In genomic region chr12:53378705-53379388, GRCh38 we compare ENCODE assay signal across 9 cellular contexts. TPM values are rescaled to one million over a fixed set of nuclear protein-coding genes. Genes with fewer than 3 reads are reported as not detected.
A peak's percentile ranks its signal among the peaks of the same experiment; 100 is the strongest.
DNase-seq lines count a peak whose midpoint lies in the region; ATAC-seq, FAIRE-seq and TF ChIP-seq lines count a peak whose summit lies in the region.
"Had no signal": no experiment of that assay in that cellular context is flagged by ENCODE, and none has a peak within 500 bp of the region (broad histone marks: within the 10 kb centered on the region; RNA-seq: fewer than 3 reads in every experiment).

No MANE protein-coding gene starts in this region.

- peaks cover 32% of the 10 kb centered on the region for H3K4me1 Mint-ChIP-seq in activated CD8-positive, alpha-beta T cell treated with anti-CD3 and anti-CD28 coated beads, Interleukin-2, amount 10 ng/mL, durations not matched to agents 7 days and 5 days (ENCODE audit: low read depth)

- WGBS in A549 (ENCODE audit: missing lambda C conversion rate), result 20% methylated on average over 23 of the region's 23 CpGs

- no peak for TF ChIP-seq RAD21 in A549 (conservative IDR thresholded peaks at IDR 0.05 in 1 of 2, IDR thresholded peaks at IDR 0.05 in 1 of 2)

- TF ChIP-seq CTCF in A549 (IDR thresholded peaks at IDR 0.05), result no peak
- no peak for TF ChIP-seq CTCF in VCaP (conservative IDR thresholded peaks at IDR 0.05)

- H3K36me3 Mint-ChIP-seq in activated CD8-positive, alpha-beta T cell treated with anti-CD3 and anti-CD28 coated beads, Interleukin-2, amount 10 ng/mL, durations not matched to agents 7 days and 5 days (ENCODE audit: low read depth), result peaks cover 28% of the 10 kb centered on the region

- CTCF ChIA-PET in A549 (lab: Yijun Ruan, JAX), result interaction anchor here (0.6 to 12.7 kb wide), 9 partner anchors 12 to 54 kb away, joined by 3 to 199 read pairs (median 4); partner anchors contain the start of gene AMHR2
- CTCF ChIA-PET in activated CD8-positive, alpha-beta T cell treated with anti-CD3 and anti-CD28 coated beads, Interleukin-2, amount 10 ng/mL, durations not matched to agents 7 days and 5 days (lab: Charles Lee), result interaction anchor here (0.7 to 5.2 kb wide), 12 partner anchors 10 to 189 kb away, joined by 3 to 69 read pairs (median 5); partner anchors contain the start of gene AAAS

- peak overlapping the region; percentile 95 for H3K27ac ChIP-seq in A549
- H3K27ac ChIP-seq in VCaP, result peak overlapping the region; percentile 97
- peak overlapping the region; percentile 99 for H3K27ac ChIP-seq in layer of hippocampus (ENCODE audit: low read depth, low read length)

- H3K27me3 Mint-ChIP-seq in activated CD8-positive, alpha-beta T cell treated with anti-CD3 and anti-CD28 coated beads, Interleukin-2, amount 10 ng/mL, durations not matched to agents 7 days and 5 days (ENCODE audit: low read depth), result no peaks in the 10 kb centered on the region

- no peaks in the 10 kb centered on the region for H3K9me3 ChIP-seq in A549
- no peaks in the 10 kb centered on the region for H3K9me3 ChIP-seq in HAP-1

- no peak for TF ChIP-seq POLR2A in A549 (IDR thresholded peaks at IDR 0.05; ENCODE audit: low read length)

- no peak overlapping the region for H3K27ac Mint-ChIP-seq in activated CD8-positive, alpha-beta T cell treated with anti-CD3 and anti-CD28 coated beads, Interleukin-2, amount 10 ng/mL, durations not matched to agents 7 days and 5 days

- DNase-seq in A549 (ENCODE audit: low read depth in 1 of 2, low spot score in 1 of 2) (peak in 1 of 2 experiments; percentile 41), HAP-1 (ENCODE audit: low spot score in 2 of 2) (no peak), NCI-H524 treated with DMSO at 0.1 percent for 48 hours (lab: John Stamatoyannopoulos, UW) (no peak)
- DNase-seq in activated CD8-positive, alpha-beta T cell treated with anti-CD3 and anti-CD28 coated beads, Interleukin-2, amount 10 ng/mL, durations not matched to agents 7 days and 5 days, result no peak
- DNase-seq in stimulated activated naive CD8-positive, alpha-beta T cell treated with anti-CD3 and anti-CD28 coated beads, Interleukin-15, Interleukin-2, amounts not matched to agents 100 U/mL and 50 U/mL, for 24 hours, result no peak

- TF ChIP-seq EP300 in A549 (IDR thresholded peaks at IDR 0.05), result no peak

- H3K9me3 Mint-ChIP-seq in activated CD8-positive, alpha-beta T cell treated with anti-CD3 and anti-CD28 coated beads, Interleukin-2, amount 10 ng/mL, durations not matched to agents 7 days and 5 days (ENCODE audit: insufficient read depth), result no peaks in the 10 kb centered on the region

- no peak for FAIRE-seq in A549 (lab: Jason Lieb, UNC)

- in situ Hi-C loops in HAP-1 (cut with MboI; ENCODE audit: low sequenced_read_pairs), result no loop called here

- peak overlapping the region; percentile 89 for H3K4me2 ChIP-seq in A549

- POLR2A ChIA-PET in A549 (lab: Yijun Ruan, JAX), result interaction anchor here (0.8 to 2.1 kb wide), 16 partner anchors 10 to 198 kb away, joined by 3 to 22 read pairs (median 5); partner anchors contain the start of genes AAAS, CSAD, PRR13 and TARBP2
- POLR2A ChIA-PET in activated CD8-positive, alpha-beta T cell treated with anti-CD3 and anti-CD28 coated beads, Interleukin-2, amount 10 ng/mL, durations not matched to agents 7 days and 5 days (lab: Charles Lee), result interaction anchor here (1.0 to 2.2 kb wide), 12 partner anchors 9 to 113 kb away, joined by 3 to 12 read pairs (median 4); partner anchors contain the start of genes AAAS and PRR13

- H3K27me3 ChIP-seq in HAP-1 (ENCODE audit: low read depth), result no peaks in the 10 kb centered on the region
- no peaks in the 10 kb centered on the region for H3K27me3 ChIP-seq in layer of hippocampus (ENCODE audit: control insufficient read depth, insufficient read depth, low read length)

- H3K4me3 ChIP-seq in A549 (peak overlapping the region; percentile 48), HAP-1 (peak overlapping the region; percentile 29)

- no peak overlapping the region for H3K4me3 Mint-ChIP-seq in activated CD8-positive, alpha-beta T cell treated with anti-CD3 and anti-CD28 coated beads, Interleukin-2, amount 10 ng/mL, durations not matched to agents 7 days and 5 days

- H3K36me3 ChIP-seq in HAP-1 (replicated peaks), result peaks cover 24% of the 10 kb centered on the region

- H3K4me1 ChIP-seq in A549 (peaks cover 31% of the 10 kb centered on the region), HAP-1 (peaks cover 15% of the 10 kb centered on the region)

- 0 out of 6 replicates have a peak, but pooled peaks of 1 of the 2 experiments have one; percentile 0 for ATAC-seq in A549
- no peak for ATAC-seq in activated CD8-positive, alpha-beta T cell treated with anti-CD3 and anti-CD28 coated beads, Interleukin-2, amount 10 ng/mL, durations not matched to agents 7 days and 5 days
- no peak for ATAC-seq in HG03442 (IDR thresholded peaks at IDR 0.05; ENCODE audit: unreplicated experiment)
- no peak for ATAC-seq in stimulated activated naive CD8-positive, alpha-beta T cell treated with anti-CD3 and anti-CD28 coated beads, Interleukin-15, Interleukin-2, amounts not matched to agents 100 U/mL and 50 U/mL, for 24 hours

TF ChIP-seq in A549, 52 proteins besides CTCF, POLR2A, EP300 and RAD21 (continues in another document):
- TF ChIP-seq ZNF302 (CRISPR knock-in tag; IDR thresholded peaks at IDR 0.05), result 0 out of 2 replicates have a peak, but pooled peaks have one; percentile 54
- TF ChIP-seq ELK1 (IDR thresholded peaks at IDR 0.05; ENCODE audit: low read depth, low read length), result no peak
- peak; percentile 76; the same call in 1 of the 2 replicates for TF ChIP-seq PHF8 (IDR thresholded peaks at IDR 0.05; ENCODE audit: borderline replicate concordance, low read depth)
- TF ChIP-seq BCL3 (IDR thresholded peaks at IDR 0.05), result peak; percentile 60; the same call in 1 of the 3 replicates
- TF ChIP-seq PBX3 (IDR thresholded peaks at IDR 0.05), result no peak
- TF ChIP-seq FOSL2 (IDR thresholded peaks at IDR 0.05), result no peak
- no peak for TF ChIP-seq FOSL2 (CRISPR knock-in tag; IDR thresholded peaks at IDR 0.05)

RNA-seq across cellular contexts. Expression of gene SP1, which starts 1.1 kb away (rescaled TPM):
- 53.2 and 56.6 TPM in 2 replicates for polyA plus RNA-seq in A549 (2011; rRNA removed)
- polyA plus RNA-seq in A549 (2012; cell fraction: cytosol; rRNA removed), result 14.0 and 18.8 TPM in 2 replicates
- 15.5 and 19.0 TPM in 2 replicates for polyA plus RNA-seq in A549 (2012; cell fraction: nucleus; rRNA removed)
- polyA plus RNA-seq in A549 (2017; fragmentation: RNase III; extraction: RNeasy Plus Mini Kit Qiagen cat#74134 plus additional on column Dnase treatment), result 24.0 to 24.5 TPM (median 24.2 TPM) in 3 replicates
- 176 and 220 TPM in 2 replicates for polyA minus RNA-seq in A549 (2011; rRNA and poly(A)+ RNA removed)
- 10 to 100 TPM; 72.2 to 76.5 TPM for total RNA-seq in activated CD8-positive, alpha-beta T cell treated with anti-CD3 and anti-CD28 coated beads, Interleukin-2, amount 10 ng/mL, durations not matched to agents 7 days and 5 days

RNA-seq across cellular contexts. Expression of gene SP7, which starts 42.7 kb away (rescaled TPM):
- 0.05 TPM in 1 of 2 replicates, not detected in the other for polyA plus RNA-seq in A549 (2011; rRNA removed)
- polyA plus RNA-seq in A549 (2012; cell fraction: cytosol; rRNA removed), result 0.01 and 0.04 TPM in 2 replicates
- 0.09 and 0.12 TPM in 2 replicates for polyA plus RNA-seq in A549 (2012; cell fraction: nucleus; rRNA removed)
- polyA plus RNA-seq in A549 (2017; fragmentation: RNase III; extraction: RNeasy Plus Mini Kit Qiagen cat#74134 plus additional on column Dnase treatment), result 0.03 to 0.06 TPM in 2 of 3 replicates, not detected in the other
- 0.17 TPM in 1 of 2 replicates, not detected in the other for polyA minus RNA-seq in A549 (2011; rRNA and poly(A)+ RNA removed)
- total RNA-seq in activated CD8-positive, alpha-beta T cell treated with anti-CD3 and anti-CD28 coated beads, Interleukin-2, amount 10 ng/mL, durations not matched to agents 7 days and 5 days, result not detected
- total RNA-seq: T-helper 2 cell treated with Interferon-gamma antibody and Interleukin-4, amounts not matched to agents 100 ng/mL and 5 ng/mL, for 36 hours had no signal

RNA-seq across cellular contexts. Expression of gene AMHR2, which starts 44.8 kb away (rescaled TPM):
- 0.12 and 0.16 TPM in 2 replicates for polyA plus RNA-seq in A549 (2011; rRNA removed)
- 0.67 and 0.80 TPM in 2 replicates for polyA plus RNA-seq in A549 (2012; cell fraction: cytosol; rRNA removed)
- polyA plus RNA-seq in A549 (2012; cell fraction: nucleus; rRNA removed), result 0.84 and 1.1 TPM in 2 replicates
- 0.13 to 0.22 TPM (median 0.18 TPM) in 3 replicates for polyA plus RNA-seq in A549 (2017; fragmentation: RNase III; extraction: RNeasy Plus Mini Kit Qiagen cat#74134 plus additional on column Dnase treatment)
- polyA minus RNA-seq in A549 (2011; rRNA and poly(A)+ RNA removed), result 0.49 and 0.62 TPM in 2 replicates
- not detected for total RNA-seq in activated CD8-positive, alpha-beta T cell treated with anti-CD3 and anti-CD28 coated beads, Interleukin-2, amount 10 ng/mL, durations not matched to agents 7 days and 5 days
- total RNA-seq: T-helper 2 cell treated with Interferon-gamma antibody and Interleukin-4, amounts not matched to agents 100 ng/mL and 5 ng/mL, for 36 hours had no signal

RNA-seq across cellular contexts. Expression of gene AAAS, which starts 57.4 kb away (rescaled TPM):
- 82.6 and 104 TPM in 2 replicates for polyA plus RNA-seq in A549 (2011; rRNA removed)
- polyA plus RNA-seq in A549 (2012; cell fraction: cytosol; rRNA removed), result 98.3 and 108 TPM in 2 replicates
- polyA plus RNA-seq in A549 (2012; cell fraction: nucleus; rRNA removed), result 244 and 280 TPM in 2 replicates
- polyA plus RNA-seq in A549 (2017; fragmentation: RNase III; extraction: RNeasy Plus Mini Kit Qiagen cat#74134 plus additional on column Dnase treatment), result 61.5 to 64.9 TPM (median 64.1 TPM) in 3 replicates
- 136 and 153 TPM in 2 replicates for polyA minus RNA-seq in A549 (2011; rRNA and poly(A)+ RNA removed)
- total RNA-seq in activated CD8-positive, alpha-beta T cell treated with anti-CD3 and anti-CD28 coated beads, Interleukin-2, amount 10 ng/mL, durations not matched to agents 7 days and 5 days, result 10 to 100 TPM; 67.5 to 67.9 TPM
